ENCODE assay signal across 1 cellular context in the genomic region with DNA sequence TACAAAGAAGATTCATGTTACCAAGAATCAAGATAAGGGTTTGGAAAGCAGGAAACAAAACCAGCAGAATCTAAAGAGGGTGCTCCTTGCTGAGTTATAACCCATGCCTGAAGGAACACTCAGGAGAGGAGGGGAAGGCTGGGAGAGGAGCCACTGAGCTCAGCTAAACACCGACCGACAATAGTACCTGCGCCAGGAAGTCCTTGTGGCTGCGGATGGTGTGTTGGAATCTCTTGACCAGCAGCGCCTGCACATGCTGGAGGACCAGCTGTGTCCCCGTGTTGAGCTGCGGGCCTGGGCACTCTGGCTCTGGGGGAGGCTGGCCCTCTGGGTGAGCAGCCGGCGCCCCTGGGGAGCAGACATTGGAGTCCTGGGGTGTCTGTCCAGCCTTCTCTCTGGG.
TF ChIP-seq lines count a peak whose summit lies in the region.

No MANE protein-coding gene starts in this region.

TF ChIP-seq in IMR-90, 13 proteins besides CTCF, POLR2A, EP300 and RAD21 (continued from another document):
- TF ChIP-seq USF2 (IDR thresholded peaks at IDR 0.05; ENCODE audit: low read depth, low read length) (no peak), MAFK (IDR thresholded peaks at IDR 0.05; ENCODE audit: low read depth, low read length) (no peak), CHD1 (IDR thresholded peaks at IDR 0.05; ENCODE audit: low read depth, low read length) (no peak), CEBPB (IDR thresholded peaks at IDR 0.05; ENCODE audit: low read depth, low read length) (no peak), RFX5 (IDR thresholded peaks at IDR 0.05; ENCODE audit: low read depth, low read length) (no peak)
